ENCODE assay signal across 22 cellular contexts in genomic region chr4:136841526-136841925, GRCh38.
A peak's percentile ranks its signal among the peaks of the same experiment; 100 is the strongest.
DNase-seq lines count a peak whose midpoint lies in the region; ATAC-seq lines count a peak whose summit lies in the region.
"Had no signal": no experiment of that assay in that cellular context is flagged by ENCODE, and none has a peak within 500 bp of the region (broad histone marks: within the 10 kb centered on the region; RNA-seq: fewer than 3 reads in every experiment).

No MANE protein-coding gene starts in this region.

- ATAC-seq in GM19035 (IDR thresholded peaks at IDR 0.05; ENCODE audit: unreplicated experiment) = peak; percentile 70
- ATAC-seq in HG02943 (IDR thresholded peaks at IDR 0.05; ENCODE audit: low read depth, unreplicated experiment) = peak; percentile 84
- ATAC-seq in HG03565 (IDR thresholded peaks at IDR 0.05; ENCODE audit: unreplicated experiment) = peak; percentile 73
- no peak for ATAC-seq in sciatic nerve
- ATAC-seq: A549, natural killer cell had no signal

- peak; percentile 8 for DNase-seq in ELR (ENCODE audit: low read depth)
- DNase-seq in anterior cingulate cortex (lab: John Stamatoyannopoulos, UW) = no peak
- no peak for DNase-seq in GM19240 (ENCODE audit: insufficient read length, low spot score)
- DNase-seq in NCI-H2171 treated with DMSO at 0.1 percent for 48 hours (lab: John Stamatoyannopoulos, UW) = no peak
- no peak for DNase-seq in sciatic nerve (ENCODE audit: low spot score)
- DNase-seq: activated CD4-positive, alpha-beta memory T cell treated with anti-CD3 and anti-CD28 coated beads, Interleukin-2, amount 10 ng/mL, durations not matched to agents 7 days and 5 days; activated CD4-positive, CD25-positive, alpha-beta regulatory T cell treated with anti-CD3 and anti-CD28 coated beads, Interleukin-2, amount 50 U/mL, for 72 hours; activated naive CD8-positive, alpha-beta T cell treated with anti-CD3 and anti-CD28 coated beads, Interleukin-2, amount 10 ng/mL, durations not matched to agents 7 days and 5 days; DMS79; glutamatergic neuron; HFFc6; midbrain; MV-4-11; natural killer cell; NCI-H146; NCI-H510A treated with DMSO at 0.1 percent for 48 hours; NK-92 treated with Interleukin-12 subunit alpha and Interleukin-12 subunit beta, amount 100 ng/mL, for 24 hours; SJCRH30 had no signal

- intact Hi-C loops in sciatic nerve (cut with DNase I) = no loop called here
